Comparison of ENCODE assay signal across 10 cellular contexts in the genomic region with DNA sequence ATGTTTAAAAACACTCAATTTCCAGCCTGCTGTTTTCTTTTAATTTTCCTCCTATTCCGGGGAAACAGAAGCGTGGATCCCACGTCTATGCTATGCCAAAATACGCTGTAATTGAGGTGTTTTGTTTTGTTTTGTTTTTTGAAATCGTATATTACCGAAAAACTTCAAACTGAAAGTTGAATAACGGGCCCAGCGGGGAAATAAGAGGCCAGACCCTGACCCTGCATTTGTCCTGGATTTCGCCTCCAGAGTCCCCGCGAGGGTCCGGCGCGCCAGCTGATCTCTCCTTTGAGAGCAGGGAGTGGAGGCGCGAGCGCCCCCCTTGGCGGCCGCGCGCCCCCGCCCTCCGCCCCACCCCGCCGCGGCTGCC. TPM values are rescaled to one million over a fixed set of nuclear protein-coding genes. Genes with fewer than 3 reads are reported as not detected.
DNase-seq lines count a peak whose midpoint lies in the region; ATAC-seq lines count a peak whose summit lies in the region.
"Had no signal": no experiment of that assay in that cellular context is flagged by ENCODE, and none has a peak within 500 bp of the region (broad histone marks: within the 10 kb centered on the region; RNA-seq: fewer than 3 reads in every experiment).

No MANE protein-coding gene starts in this region.

- no peak overlapping the region for H3K27ac ChIP-seq in skeletal muscle tissue (ENCODE audit: low read depth, low read length)

- peaks cover 47% of the 10 kb centered on the region for H3K27me3 ChIP-seq in H7 (ENCODE audit: control insufficient read depth, insufficient read depth, low read length)
- peaks cover 37% of the 10 kb centered on the region for H3K27me3 ChIP-seq in iPS-15b (ENCODE audit: control insufficient read depth, insufficient read depth, low read length)
- peaks cover 0 to 19% (median 15%) of the 10 kb centered on the region in 3 donors for H3K27me3 ChIP-seq in skeletal muscle tissue (ENCODE audit: control insufficient read depth in 3 of 3, insufficient read depth in 3 of 3, low read length in 3 of 3)

- H3K4me3 ChIP-seq in H7 (ENCODE audit: insufficient read depth, low read depth, low read length) (peak overlapping the region; percentile 73), iPS-15b (ENCODE audit: low read depth, low read length) (peak overlapping the region; percentile 52), skeletal muscle tissue (ENCODE audit: low read length in 3 of 3) (peak overlapping the region; percentile 59 to 67 (median 64))

- H3K4me3 Mint-ChIP-seq in activated T-helper 1 cell treated with anti-CD3 and anti-CD28 coated beads, Interleukin-12 subunit alpha, Interleukin-12 subunit beta, Interleukin-2, Interleukin-4 antibody, amounts not matched to agents 30 ng/mL and 10 ng/mL and 1 ng/mL, durations not matched to agents 14 hours and 24 hours and 36 hours, result peak overlapping the region; percentile 30

- no peak overlapping the region for H3K9ac ChIP-seq in iPS-15b (ENCODE audit: low read depth, low read length)
- peak overlapping the region in 2 of 3 donors; percentile 33 to 52 for H3K9ac ChIP-seq in skeletal muscle tissue (ENCODE audit: low read depth in 1 of 3, low read length in 3 of 3)

- peaks cover 43% of the 10 kb centered on the region for H3K27me3 Mint-ChIP-seq in activated T-helper 1 cell treated with anti-CD3 and anti-CD28 coated beads, Interleukin-12 subunit alpha, Interleukin-12 subunit beta, Interleukin-2, Interleukin-4 antibody, amounts not matched to agents 30 ng/mL and 10 ng/mL and 1 ng/mL, durations not matched to agents 14 hours and 24 hours and 36 hours (ENCODE audit: insufficient read depth)

- no peak for ATAC-seq in HG02870 (IDR thresholded peaks at IDR 0.05; ENCODE audit: unreplicated experiment)
- no peak for ATAC-seq in GM18519 (IDR thresholded peaks at IDR 0.05; ENCODE audit: low FRiP score, unreplicated experiment)

- H3K4me1 ChIP-seq in iPS-15b (ENCODE audit: control insufficient read depth, insufficient read depth, low read length) (peaks cover 29% of the 10 kb centered on the region), skeletal muscle tissue (ENCODE audit: control insufficient read depth in 3 of 3, insufficient read depth in 3 of 3, low read length in 3 of 3) (peaks cover 6 to 22% (median 19%) of the 10 kb centered on the region in 3 donors)

- no peaks in the 10 kb centered on the region for H3K4me1 Mint-ChIP-seq in activated T-helper 1 cell treated with anti-CD3 and anti-CD28 coated beads, Interleukin-12 subunit alpha, Interleukin-12 subunit beta, Interleukin-2, Interleukin-4 antibody, amounts not matched to agents 30 ng/mL and 10 ng/mL and 1 ng/mL, durations not matched to agents 14 hours and 24 hours and 36 hours (ENCODE audit: low read depth)

- no peak overlapping the region for H3K27ac Mint-ChIP-seq in activated T-helper 1 cell treated with anti-CD3 and anti-CD28 coated beads, Interleukin-12 subunit alpha, Interleukin-12 subunit beta, Interleukin-2, Interleukin-4 antibody, amounts not matched to agents 30 ng/mL and 10 ng/mL and 1 ng/mL, durations not matched to agents 14 hours and 24 hours and 36 hours

- H3K36me3 ChIP-seq in H7 (replicated peaks; ENCODE audit: control insufficient read depth, insufficient read depth, low read length), result no peaks in the 10 kb centered on the region
- no peaks in the 10 kb centered on the region for H3K36me3 ChIP-seq in iPS-15b (ENCODE audit: control insufficient read depth, insufficient read depth, low read length)
- H3K36me3 ChIP-seq in skeletal muscle tissue (ENCODE audit: control insufficient read depth in 3 of 3, insufficient read depth in 3 of 3, low read length in 3 of 3), result no peaks in the 10 kb centered on the region

- DNase-seq in H7 (no peak), NCI-H526 treated with DMSO at 0.1 percent for 48 hours (lab: John Stamatoyannopoulos, UW) (no peak), NCI-H2081 treated with DMSO at 0.1 percent for 48 hours (lab: John Stamatoyannopoulos, UW) (no peak)
- DNase-seq in activated T-helper 1 cell treated with anti-CD3 and anti-CD28 coated beads, Interleukin-12 subunit alpha, Interleukin-12 subunit beta, Interleukin-2, Interleukin-4 antibody, amounts not matched to agents 30 ng/mL and 10 ng/mL and 1 ng/mL, durations not matched to agents 14 hours and 24 hours and 36 hours (ENCODE audit: low spot score), result no peak
- DNase-seq: activated CD4-positive, alpha-beta T cell treated with anti-CD3 and anti-CD28 coated beads, Interleukin-2, amount 50 U/mL, for 4 hours; Karpas-422 had no signal

- no peaks in the 10 kb centered on the region for H3K9me3 ChIP-seq in iPS-15b (ENCODE audit: control insufficient read depth, insufficient read depth, low read length)
- no peaks in the 10 kb centered on the region for H3K9me3 ChIP-seq in skeletal muscle tissue (ENCODE audit: control insufficient read depth in 3 of 3, low read length in 3 of 3)

- no peaks in the 10 kb centered on the region for H3K36me3 Mint-ChIP-seq in activated T-helper 1 cell treated with anti-CD3 and anti-CD28 coated beads, Interleukin-12 subunit alpha, Interleukin-12 subunit beta, Interleukin-2, Interleukin-4 antibody, amounts not matched to agents 30 ng/mL and 10 ng/mL and 1 ng/mL, durations not matched to agents 14 hours and 24 hours and 36 hours (ENCODE audit: low read depth)

- intact Hi-C loops in activated T-helper 1 cell treated with anti-CD3 and anti-CD28 coated beads, Interleukin-12 subunit alpha, Interleukin-12 subunit beta, Interleukin-2, Interleukin-4 antibody, amounts not matched to agents 30 ng/mL and 10 ng/mL and 1 ng/mL, durations not matched to agents 14 hours and 24 hours and 36 hours (cut with micrococcal nuclease), result loop anchor here (10.0 kb wide), 3 partner anchors 328 to 608 kb away; no protein-coding TSS in a partner anchor

- no peaks in the 10 kb centered on the region for H3K9me3 Mint-ChIP-seq in activated T-helper 1 cell treated with anti-CD3 and anti-CD28 coated beads, Interleukin-12 subunit alpha, Interleukin-12 subunit beta, Interleukin-2, Interleukin-4 antibody, amounts not matched to agents 30 ng/mL and 10 ng/mL and 1 ng/mL, durations not matched to agents 14 hours and 24 hours and 36 hours

RNA-seq across cellular contexts. Expression of gene BMP2, which starts 0.3 kb away (rescaled TPM):
- 5.9 and 13.0 TPM in 2 replicates for total RNA-seq in H7 (2014; rRNA removed; shearing (Covaris generic))
- total RNA-seq in activated T-helper 1 cell treated with anti-CD3 and anti-CD28 coated beads, Interleukin-12 subunit alpha, Interleukin-12 subunit beta, Interleukin-2, Interleukin-4 antibody, amounts not matched to agents 30 ng/mL and 10 ng/mL and 1 ng/mL, durations not matched to agents 14 hours and 24 hours and 36 hours, result 0.08 and 0.12 TPM in 2 replicates
- 2.6 TPM for total RNA-seq in skeletal muscle tissue
